ENCODE assay signal across 1 cellular context in the genomic region with DNA sequence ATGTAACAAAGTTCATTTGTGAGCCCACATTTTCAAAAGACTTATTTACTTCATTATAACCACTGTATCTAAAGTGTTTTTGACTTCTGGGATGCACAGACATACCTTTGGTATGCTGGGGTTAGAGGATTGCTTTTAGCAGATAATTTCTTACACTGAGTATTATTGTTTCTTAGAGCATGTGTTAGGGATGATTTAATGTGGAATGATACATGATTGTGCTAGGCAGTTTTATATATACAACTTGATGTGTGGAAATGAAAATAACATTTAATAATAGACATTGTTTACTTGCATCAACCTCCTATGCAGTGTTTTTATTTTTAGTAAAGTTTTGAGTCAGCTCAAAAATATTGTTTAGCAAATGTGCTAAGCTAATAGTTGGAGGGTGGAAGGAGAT.
TF ChIP-seq lines count a peak whose summit lies in the region.

No MANE protein-coding gene starts in this region.

TF ChIP-seq in IMR-90, 13 proteins besides CTCF, POLR2A, EP300 and RAD21:
- TF ChIP-seq RFX5 (IDR thresholded peaks at IDR 0.05; ENCODE audit: low read depth, low read length) (no peak), MAFK (IDR thresholded peaks at IDR 0.05; ENCODE audit: low read depth, low read length) (no peak), CEBPB (IDR thresholded peaks at IDR 0.05; ENCODE audit: low read depth, low read length) (no peak), FOS (IDR thresholded peaks at IDR 0.05; ENCODE audit: low read depth, low read length) (no peak), CHD1 (IDR thresholded peaks at IDR 0.05; ENCODE audit: low read depth, low read length) (no peak), RCOR1 (IDR thresholded peaks at IDR 0.05; ENCODE audit: insufficient replicate concordance, low read length) (no peak), SMC3 (IDR thresholded peaks at IDR 0.05; ENCODE audit: low read depth, low read length) (no peak), MAZ (IDR thresholded peaks at IDR 0.05; ENCODE audit: borderline replicate concordance, low read depth, low read length) (no peak), MXI1 (IDR thresholded peaks at IDR 0.05; ENCODE audit: borderline replicate concordance, low read depth, low read length) (no peak), BHLHE40 (IDR thresholded peaks at IDR 0.05; ENCODE audit: low read depth, low read length) (no peak), NFE2L2 (IDR thresholded peaks at IDR 0.05; ENCODE audit: low read depth, low read length) (no peak)
- TF ChIP-seq, protein P1, sequence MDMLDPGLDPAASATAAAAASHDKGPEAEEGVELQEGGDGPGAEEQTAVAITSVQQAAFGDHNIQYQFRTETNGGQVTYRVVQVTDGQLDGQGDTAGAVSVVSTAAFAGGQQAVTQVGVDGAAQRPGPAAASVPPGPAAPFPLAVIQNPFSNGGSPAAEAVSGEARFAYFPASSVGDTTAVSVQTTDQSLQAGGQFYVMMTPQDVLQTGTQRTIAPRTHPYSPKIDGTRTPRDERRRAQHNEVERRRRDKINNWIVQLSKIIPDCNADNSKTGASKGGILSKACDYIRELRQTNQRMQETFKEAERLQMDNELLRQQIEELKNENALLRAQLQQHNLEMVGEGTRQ (IDR thresholded peaks at IDR 0.05; ENCODE audit: low read depth, low read length) = no peak
- TF ChIP-seq, protein P2, sequence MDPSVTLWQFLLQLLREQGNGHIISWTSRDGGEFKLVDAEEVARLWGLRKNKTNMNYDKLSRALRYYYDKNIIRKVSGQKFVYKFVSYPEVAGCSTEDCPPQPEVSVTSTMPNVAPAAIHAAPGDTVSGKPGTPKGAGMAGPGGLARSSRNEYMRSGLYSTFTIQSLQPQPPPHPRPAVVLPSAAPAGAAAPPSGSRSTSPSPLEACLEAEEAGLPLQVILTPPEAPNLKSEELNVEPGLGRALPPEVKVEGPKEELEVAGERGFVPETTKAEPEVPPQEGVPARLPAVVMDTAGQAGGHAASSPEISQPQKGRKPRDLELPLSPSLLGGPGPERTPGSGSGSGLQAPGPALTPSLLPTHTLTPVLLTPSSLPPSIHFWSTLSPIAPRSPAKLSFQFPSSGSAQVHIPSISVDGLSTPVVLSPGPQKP (IDR thresholded peaks at IDR 0.05; ENCODE audit: borderline replicate concordance, low read depth, low read length) = no peak
TF ChIP-seq in IMR-90: peak in this region for 0.
